In genomic region chr20:63371346-63371865, GRCh38 we compare ENCODE assay signal across 1 cellular context.
TF ChIP-seq lines count a peak whose summit lies in the region.

No MANE protein-coding gene starts in this region.

TF ChIP-seq in HepG2, 621 proteins besides CTCF, POLR2A, EP300 and RAD21:
- TF ChIP-seq PLSCR1 (CRISPR knock-in tag; IDR thresholded peaks at IDR 0.05; ENCODE audit: borderline replicate concordance) (no peak), DNMT1 (CRISPR knock-in tag; IDR thresholded peaks at IDR 0.05) (no peak), SMARCE1 (IDR thresholded peaks at IDR 0.05; ENCODE audit: borderline replicate concordance) (no peak), TEAD3 (CRISPR knock-in tag; optimal IDR thresholded peaks at IDR 0.05; ENCODE audit: borderline replicate concordance) (no peak), ZNF326 (CRISPR knock-in tag; IDR thresholded peaks at IDR 0.05; ENCODE audit: borderline replicate concordance) (no peak), KIAA2018 (CRISPR knock-in tag; IDR thresholded peaks at IDR 0.05; ENCODE audit: borderline replicate concordance) (no peak), HMGA1 (CRISPR knock-in tag; conservative IDR thresholded peaks at IDR 0.05) (no peak), HOXA5 (CRISPR knock-in tag; IDR thresholded peaks at IDR 0.05) (no peak), SP1 (IDR thresholded peaks at IDR 0.05) (no peak), SP1 (CRISPR knock-in tag; IDR thresholded peaks at IDR 0.05) (no peak), ZNF124 (CRISPR knock-in tag; IDR thresholded peaks at IDR 0.05) (no peak), ZNF749 (CRISPR knock-in tag; IDR thresholded peaks at IDR 0.05; ENCODE audit: borderline replicate concordance) (no peak), BCL3 (CRISPR knock-in tag; IDR thresholded peaks at IDR 0.05) (0 out of 2 replicates have a peak, but pooled peaks have one; percentile 23), JUND (CRISPR knock-in tag; IDR thresholded peaks at IDR 0.05) (no peak), HOXA7 (CRISPR knock-in tag; IDR thresholded peaks at IDR 0.05) (0 out of 2 replicates have a peak, but pooled peaks have one; percentile 25)
- TF ChIP-seq, protein P1, sequence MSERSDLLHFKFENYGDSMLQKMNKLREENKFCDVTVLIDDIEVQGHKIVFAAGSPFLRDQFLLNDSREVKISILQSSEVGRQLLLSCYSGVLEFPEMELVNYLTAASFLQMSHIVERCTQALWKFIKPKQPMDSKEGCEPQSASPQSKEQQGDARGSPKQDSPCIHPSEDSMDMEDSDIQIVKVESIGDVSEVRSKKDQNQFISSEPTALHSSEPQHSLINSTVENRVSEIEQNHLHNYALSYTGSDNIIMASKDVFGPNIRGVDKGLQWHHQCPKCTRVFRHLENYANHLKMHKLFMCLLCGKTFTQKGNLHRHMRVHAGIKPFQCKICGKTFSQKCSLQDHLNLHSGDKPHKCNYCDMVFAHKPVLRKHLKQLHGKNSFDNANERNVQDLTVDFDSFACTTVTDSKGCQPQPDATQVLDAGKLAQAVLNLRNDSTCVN (CRISPR knock-in tag; IDR thresholded peaks at IDR 0.05; ENCODE audit: borderline replicate concordance), result no peak
